In genomic region chr7:2609001-2609411, GRCh38 we compare ENCODE assay signal across 8 cellular contexts. TPM values are rescaled to one million over a fixed set of nuclear protein-coding genes. Genes with fewer than 3 reads are reported as not detected.
A peak's percentile ranks its signal among the peaks of the same experiment; 100 is the strongest.
DNase-seq lines count a peak whose midpoint lies in the region; ATAC-seq, FAIRE-seq and TF ChIP-seq lines count a peak whose summit lies in the region.

No MANE protein-coding gene starts in this region.

- H3K27ac ChIP-seq in endodermal cell (ENCODE audit: low read depth, low read length) (no peak overlapping the region), psoas muscle (no peak overlapping the region)

- FAIRE-seq in GM12892 (lab: Jason Lieb, UNC): no peak

- peaks cover 12% of the 10 kb centered on the region for H3K4me1 ChIP-seq in endodermal cell (ENCODE audit: control insufficient read depth, insufficient read depth, low read length)
- peaks cover 12% of the 10 kb centered on the region for H3K4me1 ChIP-seq in psoas muscle

- WGBS in endodermal cell (ENCODE audit: insufficient coverage in 1 of 2, insufficient read length in 1 of 2), 2 experiments: 84 to 96% methylated on average over 7 to 12 of the region's 12 CpGs
- 76 to 88% (median 81%) methylated on average over 12 of the region's 12 CpGs for WGBS in psoas muscle, 3 donors

- H3K27me3 ChIP-seq in endodermal cell (ENCODE audit: control insufficient read depth, insufficient read depth, low read length, poor library complexity, severe bottlenecking) (no peaks in the 10 kb centered on the region), psoas muscle (ENCODE audit: insufficient read depth in 3 of 3, low read length in 2 of 3) (no peaks in the 10 kb centered on the region)

- no peaks in the 10 kb centered on the region for H3K27me3 Mint-ChIP-seq in endodermal cell (ENCODE audit: insufficient read depth)

- ATAC-seq in psoas muscle: no peak
- ATAC-seq in HG03097 (IDR thresholded peaks at IDR 0.05; ENCODE audit: low FRiP score, unreplicated experiment): no peak
- no peak for ATAC-seq in HG02970 (IDR thresholded peaks at IDR 0.05; ENCODE audit: low FRiP score, unreplicated experiment)

- no peak for TF ChIP-seq POLR2A in GM12892 (IDR thresholded peaks at IDR 0.05; ENCODE audit: low read depth, low read length)

- H3K9me3 ChIP-seq in endodermal cell (ENCODE audit: control insufficient read depth, low read length) (no peaks in the 10 kb centered on the region), psoas muscle (no peaks in the 10 kb centered on the region)

- no peak overlapping the region for H3K27ac Mint-ChIP-seq in endodermal cell

- H3K9ac ChIP-seq in endodermal cell (ENCODE audit: extremely low read depth, low read length, poor library complexity, severe bottlenecking): no peak overlapping the region

- DNase-seq in AG08396 (ENCODE audit: low spot score) (peak; percentile 63), GM12892 (ENCODE audit: insufficient read length) (peak; percentile 58), NOMO-1 treated with DMSO at 0.1 percent for 48 hours (lab: John Stamatoyannopoulos, UW; ENCODE audit: unreplicated experiment) (peak; percentile 88), endodermal cell (peak; percentile 85), psoas muscle (no peak), NCI-H1105 treated with DMSO at 0.1 percent for 48 hours (lab: John Stamatoyannopoulos, UW) (no peak)

- H3K4me3 Mint-ChIP-seq in endodermal cell: no peak overlapping the region

- peaks cover 44% of the 10 kb centered on the region for H3K4me1 Mint-ChIP-seq in endodermal cell

- TF ChIP-seq CTCF in endodermal cell (conservative IDR thresholded peaks at IDR 0.05) (peak; percentile 72), psoas muscle (IDR thresholded peaks at IDR 0.05) (no peak)

- intact Hi-C loops in psoas muscle (cut with DNase I): no loop called here

- no peaks in the 10 kb centered on the region for H3K36me3 ChIP-seq in endodermal cell (ENCODE audit: control insufficient read depth, insufficient read depth, low read length)
- no peaks in the 10 kb centered on the region for H3K36me3 ChIP-seq in psoas muscle (ENCODE audit: insufficient read depth in 1 of 2, low read depth in 1 of 2)

- no peaks in the 10 kb centered on the region for H3K36me3 Mint-ChIP-seq in endodermal cell (ENCODE audit: low read depth)

- H3K9me3 Mint-ChIP-seq in endodermal cell: no peaks in the 10 kb centered on the region

- no peak overlapping the region for H3K4me3 ChIP-seq in endodermal cell (ENCODE audit: low read length)
- peak overlapping the region; percentile 7 for H3K4me3 ChIP-seq in psoas muscle

RNA-seq across cellular contexts. Expression of gene TTYH3, which starts 22.8 kb away (rescaled TPM):
- 4.7 TPM for polyA plus RNA-seq in GM12892 (2012; ENCODE audit: missing spikeins)
- total RNA-seq in endodermal cell (100 to 1,000 TPM; 145 to 152 TPM), psoas muscle (10 to 100 TPM in 1 of 4 donors, 1 to 10 TPM in 3; 6.5 to 11.3 (median 7.1) TPM)
- 164 TPM for polyA plus RNA-seq in endodermal cell (2013, experiment 1 of 2)
- polyA plus RNA-seq in endodermal cell (2013, experiment 2 of 2): 151 TPM
- polyA plus RNA-seq in psoas muscle: 1 to 10 TPM; 1.3 to 2.4 (median 1.9) TPM

RNA-seq across cellular contexts. Expression of gene IQCE, which starts 50.2 kb away (rescaled TPM):
- polyA plus RNA-seq in GM12892 (2012; ENCODE audit: missing spikeins): 2.7 TPM
- total RNA-seq in endodermal cell (10 to 100 TPM; 15.4 to 20.8 TPM), psoas muscle (1 to 10 TPM; 5.6 to 8.5 (median 7.1) TPM)
- 15.7 TPM for polyA plus RNA-seq in endodermal cell (2013, experiment 1 of 2)
- polyA plus RNA-seq in endodermal cell (2013, experiment 2 of 2): 13.5 TPM
- 1 to 10 TPM; 2.4 to 9.6 (median 6.5) TPM for polyA plus RNA-seq in psoas muscle

RNA-seq across cellular contexts. Expression of gene BRAT1, which starts 53.7 kb away (rescaled TPM):
- polyA plus RNA-seq in GM12892 (2012; ENCODE audit: missing spikeins): 7.6 TPM
- total RNA-seq in endodermal cell (10 to 100 TPM; 42.1 to 42.7 TPM), psoas muscle (10 to 100 TPM; 11.9 to 14.3 (median 12.5) TPM)
- polyA plus RNA-seq in endodermal cell (2013, experiment 1 of 2): 46.3 TPM
- 42.2 TPM for polyA plus RNA-seq in endodermal cell (2013, experiment 2 of 2)
- polyA plus RNA-seq in psoas muscle: 10 to 100 TPM; 13.2 to 14.8 (median 14.4) TPM

Comparison
In these comparisons a context has a peak if more than half of its experiments do, and no peak if none do; other contexts are left out.
1. DNase-seq: peak in AG08396 (single experiment), GM12892 (single experiment), NOMO-1 treated with DMSO at 0.1 percent for 48 hours (single experiment) and endodermal cell (single experiment); none in psoas muscle (0 of 2) and NCI-H1105 treated with DMSO at 0.1 percent for 48 hours (single experiment).
2. RNA of gene TTYH3, which starts 22.8 kb away (total RNA-seq): 145 to 152 TPM in endodermal cell; 6.5 to 11.3 TPM in psoas muscle; every median in the first group is over 10 times any median in the second.